ENCODE assay signal across 8 cellular contexts in genomic region chr3:161964856-161965255, GRCh38.
"Had no signal": no experiment of that assay in that cellular context is flagged by ENCODE, and none has a peak within 500 bp of the region (broad histone marks: within the 10 kb centered on the region; RNA-seq: fewer than 3 reads in every experiment).

No MANE protein-coding gene starts in this region.

- H3K4me3 ChIP-seq: GM23248 had no signal

- H3K27ac ChIP-seq: GM23248, HL-60 had no signal

- FAIRE-seq: H54 had no signal

- H2AFZ ChIP-seq: GM23248 had no signal

- H3K9ac ChIP-seq: GM23248 had no signal

- DNase-seq: GM23248, GOT3, H9, HCEC 1CT, Kasumi-1, KG1 had no signal
